Comparison of ENCODE assay signal across 17 cellular contexts in genomic region chr17:9169116-9169515, GRCh38.
DNase-seq lines count a peak whose midpoint lies in the region; ATAC-seq and TF ChIP-seq lines count a peak whose summit lies in the region.
"Had no signal": no experiment of that assay in that cellular context is flagged by ENCODE, and none has a peak within 500 bp of the region (broad histone marks: within the 10 kb centered on the region; RNA-seq: fewer than 3 reads in every experiment).

No MANE protein-coding gene starts in this region.

- dilution Hi-C loops in mammary epithelial cell (cut with HindIII; ENCODE audit: low sequenced_read_pairs), result no loop called here

- no peak overlapping the region for H2AFZ ChIP-seq in mammary epithelial cell (ENCODE audit: low read depth, low read length)
- H2AFZ ChIP-seq: GM23338 had no signal

- no peak overlapping the region for H3K4me3 ChIP-seq in mammary epithelial cell (replicated peaks in 1 of 3; ENCODE audit: insufficient read depth in 1 of 3, low read depth in 2 of 3, low read length in 3 of 3)
- H3K4me3 ChIP-seq: GM23338 had no signal

- H3K36me3 Mint-ChIP-seq in MCF 10A (ENCODE audit: insufficient read depth, unreplicated experiment), result no peaks in the 10 kb centered on the region
- H3K36me3 Mint-ChIP-seq: CD14-positive monocyte; CD8-positive, alpha-beta T cell had no signal

- no peak overlapping the region for H3K4me3 Mint-ChIP-seq in MCF 10A (ENCODE audit: unreplicated experiment)
- H3K4me3 Mint-ChIP-seq: CD14-positive monocyte; CD8-positive, alpha-beta T cell; GM23338 had no signal

- intact Hi-C loops in mammary epithelial cell (cut with micrococcal nuclease), result no loop called here
- intact Hi-C loops in MCF 10A (cut with micrococcal nuclease), result no loop called here

- CTCF ChIA-PET in mammary epithelial cell (lab: Charles Lee; ENCODE audit: low non-redundant PET) (no interaction called here), MCF 10A (lab: Yijun Ruan, JAX) (interaction anchor here (0.7 kb wide), 1 partner anchor 305 kb away, joined by 3 read pairs; no protein-coding TSS in a partner anchor)

- H3K27ac Mint-ChIP-seq in MCF 10A (ENCODE audit: low read depth, unreplicated experiment), result no peak overlapping the region
- H3K27ac Mint-ChIP-seq: CD14-positive monocyte; CD8-positive, alpha-beta T cell; GM23338 had no signal

- peaks cover 8% of the 10 kb centered on the region for H3K9me3 Mint-ChIP-seq in MCF 10A (ENCODE audit: unreplicated experiment)
- H3K9me3 Mint-ChIP-seq: CD8-positive, alpha-beta T cell had no signal

- no peaks in the 10 kb centered on the region for H3K4me1 Mint-ChIP-seq in MCF 10A (ENCODE audit: insufficient read depth, unreplicated experiment)
- H3K4me1 Mint-ChIP-seq: CD14-positive monocyte had no signal

- no peaks in the 10 kb centered on the region for H3K4me1 ChIP-seq in mammary epithelial cell (ENCODE audit: insufficient read depth, low read length)
- H3K4me1 ChIP-seq: Caco-2 had no signal

- H3K27me3 Mint-ChIP-seq in MCF 10A (ENCODE audit: insufficient read depth, unreplicated experiment), result no peaks in the 10 kb centered on the region

- no TSS peak for BruUV-seq in mammary epithelial cell (replicated peaks; lab: Mats Ljungman, UMichigan)
- BruUV-seq in MCF 10A (replicated peaks; lab: Mats Ljungman, UMichigan), result no TSS peak

- no peak overlapping the region for H3K4me2 ChIP-seq in mammary epithelial cell (ENCODE audit: insufficient read depth, low read depth, low read length)
- H3K4me2 ChIP-seq: GM23338 had no signal

- H3K27ac ChIP-seq in mammary epithelial cell (ENCODE audit: insufficient read depth, low read depth, low read length), result no peak overlapping the region
- H3K27ac ChIP-seq: 22Rv1, HL-60 had no signal

- ATAC-seq in esophagus mucosa (peak; percentile 53), GM21737 (IDR thresholded peaks at IDR 0.05; ENCODE audit: unreplicated experiment) (no peak), GM21447 (IDR thresholded peaks at IDR 0.05; ENCODE audit: unreplicated experiment) (no peak)
- ATAC-seq: CD8-positive, alpha-beta T cell; GM23338 had no signal

- H3K36me3 ChIP-seq in mammary epithelial cell (ENCODE audit: insufficient read depth, low read length), result no peaks in the 10 kb centered on the region

- H3K9me3 ChIP-seq in mammary epithelial cell (replicated peaks; ENCODE audit: insufficient read depth, low read length), result no peaks in the 10 kb centered on the region
- H3K9me3 ChIP-seq: Caco-2 had no signal

- in situ Hi-C loops in mammary epithelial cell (cut with MboI; ENCODE audit: low sequenced_read_pairs in 2 of 2), result no loop called here

- H4K20me1 ChIP-seq in mammary epithelial cell (ENCODE audit: insufficient read depth, low read length), result no peaks in the 10 kb centered on the region

- 57% methylated on average over 3 of the region's 3 CpGs for WGBS in mammary epithelial cell (ENCODE audit: low coverage, missing lambda C conversion rate)

- peak; percentile 70 for DNase-seq in mammary epithelial cell
- DNase-seq in MCF 10A (ENCODE audit: unreplicated experiment), result no peak
- DNase-seq in SW480 (ENCODE audit: low spot score), result peak; percentile 66
- DNase-seq in dermis blood vessel endothelial cell, result no peak
- DNase-seq in T-helper 1 cell, result no peak
- DNase-seq: Caco-2; CD8-positive, alpha-beta T cell; DND-41; GDM1; H7 had no signal

- POLR2A ChIA-PET in MCF 10A (lab: Yijun Ruan, JAX), result interaction anchor here (0.6 kb wide), 1 partner anchor 480 kb away, joined by 3 read pairs; no protein-coding TSS in a partner anchor

- H3K27me3 ChIP-seq in mammary epithelial cell (ENCODE audit: insufficient read depth, low read length), result no peaks in the 10 kb centered on the region

- TF ChIP-seq CTCF in mammary epithelial cell (conservative IDR thresholded peaks at IDR 0.05 in 1 of 2, IDR thresholded peaks at IDR 0.05 in 1 of 2; ENCODE audit: extremely low read depth in 1 of 2, insufficient read depth in 1 of 2, low read depth in 1 of 2, low read length in 2 of 2) (no peak), MCF 10A (IDR thresholded peaks at IDR 0.05; ENCODE audit: unreplicated experiment) (no peak)

- no peak overlapping the region for H3K9ac ChIP-seq in mammary epithelial cell (ENCODE audit: insufficient read depth, low read length)

- no peaks in the 10 kb centered on the region for H3K79me2 ChIP-seq in mammary epithelial cell (ENCODE audit: insufficient read depth, low read length)

Comparison
In these comparisons a context has a peak if more than half of its experiments do, and no peak if none do; other contexts are left out.
1. DNase-seq: peak in mammary epithelial cell (single experiment) and SW480 (single experiment); none in MCF 10A (single experiment), dermis blood vessel endothelial cell (single experiment) and T-helper 1 cell (0 of 5).